ENCODE assay signal across 17 cellular contexts in the genomic region with DNA sequence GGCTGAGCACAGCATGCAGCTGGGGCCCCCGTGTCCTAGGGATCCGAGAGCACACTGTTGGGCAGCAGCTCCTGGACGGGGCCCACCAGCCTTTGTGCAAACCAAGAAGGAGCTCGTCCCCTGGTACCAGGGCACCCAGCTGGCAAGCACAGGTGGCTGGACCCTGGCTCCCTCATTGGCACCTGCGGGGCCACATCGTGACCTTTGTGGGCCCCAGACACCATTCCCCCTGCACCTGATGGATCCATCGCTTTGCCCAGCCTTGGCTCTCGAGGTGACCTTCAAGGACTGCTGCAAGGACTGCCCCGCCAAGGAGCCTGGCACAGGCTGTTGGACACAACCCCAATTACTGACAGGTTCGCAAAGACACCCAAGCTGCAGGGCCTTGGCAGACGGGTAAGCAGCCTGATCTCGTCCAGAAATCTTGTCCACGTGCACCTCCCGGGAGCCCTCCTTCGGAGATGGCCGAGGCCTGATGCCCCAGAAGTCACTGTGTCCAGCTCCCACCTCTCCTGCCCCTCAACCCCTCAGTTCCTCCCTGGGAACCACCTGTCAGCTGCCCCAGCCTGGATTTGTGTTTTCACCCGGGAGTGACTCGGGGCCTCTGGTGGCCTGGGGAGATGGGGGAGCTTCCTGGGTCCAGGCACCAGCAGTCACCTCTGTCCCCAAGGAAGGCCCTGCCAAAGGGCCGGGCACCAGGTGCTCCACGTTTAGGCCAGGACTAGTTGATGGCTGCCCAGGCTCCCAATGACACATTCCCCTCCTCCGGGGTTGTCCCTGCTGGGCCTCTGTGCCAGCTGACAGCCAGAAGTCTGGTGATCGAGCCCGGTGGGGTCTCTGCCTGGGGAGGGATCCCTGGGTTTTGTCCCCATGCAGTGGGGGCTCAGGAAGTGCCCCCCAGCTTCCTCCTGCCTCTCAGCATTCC.
DNase-seq lines count a peak whose midpoint lies in the region; ATAC-seq, FAIRE-seq and TF ChIP-seq lines count a peak whose summit lies in the region.
"Had no signal": no experiment of that assay in that cellular context is flagged by ENCODE, and none has a peak within 500 bp of the region (broad histone marks: within the 10 kb centered on the region; RNA-seq: fewer than 3 reads in every experiment).

No MANE protein-coding gene starts in this region.

- H3K79me2 ChIP-seq in GM23338 (replicated peaks; ENCODE audit: insufficient read depth) = no peaks in the 10 kb centered on the region

- peaks cover 21% of the 10 kb centered on the region for H3F3A ChIP-seq in GM23338 (replicated peaks; ENCODE audit: low read depth)

- no peak overlapping the region for H2AFZ ChIP-seq in GM23338

- no peaks in the 10 kb centered on the region for H3K36me3 Mint-ChIP-seq in activated naive CD4-positive, alpha-beta T cell treated with anti-CD3 and anti-CD28 coated beads, Interleukin-2, amount 10 ng/mL, durations not matched to agents 7 days and 5 days
- no peaks in the 10 kb centered on the region for H3K36me3 Mint-ChIP-seq in GM23338 (ENCODE audit: low read depth)

- H3K4me1 Mint-ChIP-seq in activated naive CD4-positive, alpha-beta T cell treated with anti-CD3 and anti-CD28 coated beads, Interleukin-2, amount 10 ng/mL, durations not matched to agents 7 days and 5 days = no peaks in the 10 kb centered on the region
- peaks cover 29% of the 10 kb centered on the region for H3K4me1 Mint-ChIP-seq in GM23338

- intact Hi-C loops in kidney (cut with DNase I) (no loop called here), upper lobe of right lung (cut with DNase I) (loop anchor here (10.0 kb wide), 1 partner anchor 258 kb away; the partner anchor contains the start of gene OLFM1)

- CTCF ChIA-PET in activated naive CD4-positive, alpha-beta T cell treated with anti-CD3 and anti-CD28 coated beads, Interleukin-2, amount 10 ng/mL, durations not matched to agents 7 days and 5 days (lab: Charles Lee) = interaction anchor here (1.0 to 1.5 kb wide), 2 partner anchors 14 to 256 kb away, joined by 4 to 5 read pairs; no protein-coding TSS in a partner anchor

- peak; percentile 14 for DNase-seq in activated naive CD4-positive, alpha-beta T cell treated with anti-CD3 and anti-CD28 coated beads, Interleukin-2, amount 10 ng/mL, durations not matched to agents 7 days and 5 days
- DNase-seq in activated naive CD4-positive, alpha-beta T cell treated with Interleukin-2 at 50 U/mL for 16 hours = no peak
- no peak for DNase-seq in GM23338 (ENCODE audit: low spot score)
- peak; percentile 62 for DNase-seq in kidney
- peak; percentile 58 for DNase-seq in upper lobe of right lung
- no peak for DNase-seq in AG08395 (ENCODE audit: low spot score)
- DNase-seq: Caco-2; DMS153; HCEC 1CT; NCI-H1105 treated with DMSO at 0.1 percent for 48 hours; NCI-H187 treated with DMSO at 0.1 percent for 48 hours; NK-92 treated with Interleukin-12 subunit alpha and Interleukin-12 subunit beta, amount 100 ng/mL, for 24 hours; SIG-M5 had no signal

- H3K4me3 Mint-ChIP-seq in activated naive CD4-positive, alpha-beta T cell treated with anti-CD3 and anti-CD28 coated beads, Interleukin-2, amount 10 ng/mL, durations not matched to agents 7 days and 5 days = no peak overlapping the region
- no peak overlapping the region for H3K4me3 Mint-ChIP-seq in GM23338

- TF ChIP-seq CTCF in GM23338 (conservative IDR thresholded peaks at IDR 0.05; ENCODE audit: low read depth in 2 of 2) (no peak), kidney (IDR thresholded peaks at IDR 0.05; ENCODE audit: borderline replicate concordance, extremely low read depth, insufficient read depth) (no peak), upper lobe of right lung (IDR thresholded peaks at IDR 0.05) (no peak)

- H3K4me3 ChIP-seq in GM23338 (no peak overlapping the region), kidney (ENCODE audit: low read length in 2 of 2) (no peak overlapping the region), upper lobe of right lung (no peak overlapping the region)

- FAIRE-seq in kidney (lab: Jason Lieb, UNC) = no peak
- FAIRE-seq: A204.1, HTR-8/SVneo had no signal

- H3K4me1 ChIP-seq in GM23338 (ENCODE audit: insufficient read depth) (peaks cover 23% of the 10 kb centered on the region), kidney (ENCODE audit: control insufficient read depth in 1 of 2, insufficient read depth in 1 of 2, low read depth in 1 of 2, low read length in 2 of 2) (no peaks in the 10 kb centered on the region), upper lobe of right lung (no peaks in the 10 kb centered on the region)
- H3K4me1 ChIP-seq: Caco-2 had no signal

- no peak overlapping the region for H3K4me2 ChIP-seq in GM23338

- no peaks in the 10 kb centered on the region for H3K36me3 ChIP-seq in GM23338 (ENCODE audit: insufficient read depth)
- H3K36me3 ChIP-seq in kidney (ENCODE audit: control insufficient read depth in 1 of 2, insufficient read depth in 2 of 2, low read length in 2 of 2) = no peaks in the 10 kb centered on the region
- H3K36me3 ChIP-seq in upper lobe of right lung = no peaks in the 10 kb centered on the region

- H3K9me2 ChIP-seq in GM23338 (ENCODE audit: insufficient read depth) = no peaks in the 10 kb centered on the region; the same call in 1 of the 2 replicates

- H3K27me3 ChIP-seq in GM23338 (ENCODE audit: insufficient read depth) (no peaks in the 10 kb centered on the region), upper lobe of right lung (peaks cover 11% of the 10 kb centered on the region)

- H3K27ac Mint-ChIP-seq in activated naive CD4-positive, alpha-beta T cell treated with anti-CD3 and anti-CD28 coated beads, Interleukin-2, amount 10 ng/mL, durations not matched to agents 7 days and 5 days = no peak overlapping the region
- H3K27ac Mint-ChIP-seq in GM23338 = peak overlapping the region; percentile 59; the same call in 1 of the 2 replicates

- H3K9me3 Mint-ChIP-seq in activated naive CD4-positive, alpha-beta T cell treated with anti-CD3 and anti-CD28 coated beads, Interleukin-2, amount 10 ng/mL, durations not matched to agents 7 days and 5 days = no peaks in the 10 kb centered on the region
- no peaks in the 10 kb centered on the region for H3K9me3 Mint-ChIP-seq in GM23338

- H3K9me3 ChIP-seq in kidney (ENCODE audit: control insufficient read depth in 1 of 2, low read length in 2 of 2) (no peaks in the 10 kb centered on the region), upper lobe of right lung (no peaks in the 10 kb centered on the region)
- H3K9me3 ChIP-seq: Caco-2 had no signal

- H3K27me3 Mint-ChIP-seq in activated naive CD4-positive, alpha-beta T cell treated with anti-CD3 and anti-CD28 coated beads, Interleukin-2, amount 10 ng/mL, durations not matched to agents 7 days and 5 days = peaks cover 15% of the 10 kb centered on the region
- H3K27me3 Mint-ChIP-seq in GM23338 (ENCODE audit: insufficient read depth, low read depth, poor library complexity) = peaks cover 23% of the 10 kb centered on the region

- H3K9ac ChIP-seq in kidney (ENCODE audit: low read length in 2 of 2) = no peak overlapping the region

- H4K20me1 ChIP-seq in GM23338 (replicated peaks; ENCODE audit: insufficient read depth) = no peaks in the 10 kb centered on the region

- no peak for ATAC-seq in GM23338
- no peak for ATAC-seq in upper lobe of right lung
- ATAC-seq in GM18502 (IDR thresholded peaks at IDR 0.05; ENCODE audit: poor library complexity, unreplicated experiment) = no peak

- no peak overlapping the region; the same call in 1 of the 2 replicates for H3K27ac ChIP-seq in GM23338 (ENCODE audit: low read depth)
- no peak overlapping the region for H3K27ac ChIP-seq in kidney (ENCODE audit: low read depth in 2 of 2, low read length in 2 of 2)
- H3K27ac ChIP-seq in upper lobe of right lung = no peak overlapping the region
- H3K27ac ChIP-seq: HL-60 had no signal

TF ChIP-seq in GM23338, 12 proteins besides CTCF, POLR2A, EP300 and RAD21 (continues in another document):
- TF ChIP-seq EZH2 (IDR thresholded peaks at IDR 0.05; ENCODE audit: low read depth, unreplicated experiment) (no peak), STAT1 (IDR thresholded peaks at IDR 0.05; ENCODE audit: unreplicated experiment) (no peak), ETS1 (IDR thresholded peaks at IDR 0.05) (no peak), REST (IDR thresholded peaks at IDR 0.05; ENCODE audit: unreplicated experiment) (no peak)

Comparison
In these comparisons a context has a peak if more than half of its experiments do, and no peak if none do; other contexts are left out.
1. DNase-seq: peak in activated naive CD4-positive, alpha-beta T cell treated with anti-CD3 and anti-CD28 coated beads, Interleukin-2, amount 10 ng/mL, durations not matched to agents 7 days and 5 days (single experiment), kidney (single experiment) and upper lobe of right lung (single experiment); none in activated naive CD4-positive, alpha-beta T cell treated with Interleukin-2 at 50 U/mL for 16 hours (single experiment), GM23338 (single experiment) and AG08395 (single experiment).